ENCODE assay signal across 9 cellular contexts in genomic region chr11:26993965-26994446, GRCh38. TPM values are rescaled to one million over a fixed set of nuclear protein-coding genes. Genes with fewer than 3 reads are reported as not detected.
A peak's percentile ranks its signal among the peaks of the same experiment; 100 is the strongest.
DNase-seq lines count a peak whose midpoint lies in the region; ATAC-seq and TF ChIP-seq lines count a peak whose summit lies in the region.
"Had no signal": no experiment of that assay in that cellular context is flagged by ENCODE, and none has a peak within 500 bp of the region (broad histone marks: within the 10 kb centered on the region; RNA-seq: fewer than 3 reads in every experiment).

TSS of gene FIBIN (plus strand) at chr11:26994112. CDS start at chr11:26994527, 415 bp downstream.

- DNase-seq in IMR-90 = peak; percentile 70
- peak; percentile 56 to 87 for DNase-seq in lower leg skin (ENCODE audit: low spot score in 2 of 2)
- DNase-seq in NCI-H524 treated with DMSO at 0.1 percent for 48 hours (lab: John Stamatoyannopoulos, UW) = no peak
- DNase-seq in PC-9 = no peak
- DNase-seq in activated T-cell treated with anti-CD3 and anti-CD28 coated beads, Interleukin-2, amount 50 U/mL, for 4 hours = no peak

- H2AK5ac ChIP-seq in IMR-90 (ENCODE audit: low read depth, low read length) = peak within 1 kb of the TSS; percentile 68

- peak within 1 kb of the TSS; percentile 78 for H2BK120ac ChIP-seq in IMR-90 (ENCODE audit: low read depth, low read length)

- peak within 1 kb of the TSS; percentile 85 for H2BK20ac ChIP-seq in IMR-90 (ENCODE audit: low read depth, low read length)

- H3K9me3 ChIP-seq in IMR-90 (ENCODE audit: control insufficient read depth, insufficient read depth, low read length) = no peaks in the 10 kb centered on the region
- no peaks in the 10 kb centered on the region for H3K9me3 ChIP-seq in ectodermal cell (ENCODE audit: control insufficient read depth, low read length)
- H3K9me3 ChIP-seq in PC-9 (ENCODE audit: insufficient read depth, low read depth) = no peaks in the 10 kb centered on the region

- no peaks in the 10 kb centered on the region for H3K36me3 Mint-ChIP-seq in activated T-cell treated with anti-CD3 and anti-CD28 coated beads, Interleukin-2, amount 50 U/mL, for 4 hours (ENCODE audit: insufficient read depth)
- H3K36me3 Mint-ChIP-seq: activated naive CD4-positive, alpha-beta T cell treated with anti-CD3 and anti-CD28 coated beads, Interleukin-2, amount 50 U/mL, for 24 hours had no signal

- peak within 1 kb of the TSS; percentile 86 for H3K4ac ChIP-seq in IMR-90 (ENCODE audit: low read depth, low read length)

- peak within 1 kb of the TSS; percentile 73 for H2AK9ac ChIP-seq in IMR-90 (replicated peaks; ENCODE audit: low read depth, low read length, poor library complexity)

- H3K27ac ChIP-seq in IMR-90 (ENCODE audit: insufficient read depth, low read length) = peak within 1 kb of the TSS; percentile 95
- no peak within 1 kb of the TSS for H3K27ac ChIP-seq in ectodermal cell (ENCODE audit: insufficient read depth, low read depth, low read length, poor library complexity, severe bottlenecking)
- H3K27ac ChIP-seq in temporal lobe (ENCODE audit: low read depth, low read length) = peak within 1 kb of the TSS; percentile 24
- no peak within 1 kb of the TSS for H3K27ac ChIP-seq in PC-9

- peaks cover 11% of the 10 kb centered on the region for H3K4me1 ChIP-seq in IMR-90 (ENCODE audit: control insufficient read depth, insufficient read depth, low read length)
- H3K4me1 ChIP-seq in ectodermal cell (ENCODE audit: control insufficient read depth, insufficient read depth, low read length) = no peaks in the 10 kb centered on the region
- no peaks in the 10 kb centered on the region for H3K4me1 ChIP-seq in PC-9 (replicated peaks; ENCODE audit: insufficient read depth)

- H3K27me3 Mint-ChIP-seq in activated T-cell treated with anti-CD3 and anti-CD28 coated beads, Interleukin-2, amount 50 U/mL, for 4 hours (ENCODE audit: low read depth) = peaks cover 3% of the 10 kb centered on the region

- H3K4me3 ChIP-seq in IMR-90 (ENCODE audit: insufficient read depth, low read depth, low read length) = peak within 1 kb of the TSS; percentile 78
- peak within 1 kb of the TSS; percentile 25 for H3K4me3 ChIP-seq in ectodermal cell (ENCODE audit: insufficient read depth, low read depth, low read length)
- peak within 1 kb of the TSS; percentile 49 for H3K4me3 ChIP-seq in lower leg skin (ENCODE audit: low read depth, poor library complexity, severe bottlenecking)
- H3K4me3 ChIP-seq in PC-9 = no peak within 1 kb of the TSS

- intact Hi-C loops in IMR-90 (cut with micrococcal nuclease) = loop anchor here (1.0 to 5.0 kb wide), 3 partner anchors 164 to 240 kb away; no protein-coding TSS in a partner anchor
- intact Hi-C loops in lower leg skin (cut with DNase I; ENCODE audit: low total_unique reads) = no loop called here
- intact Hi-C loops in PC-9 (cut with micrococcal nuclease; ENCODE audit: unreplicated experiment) = no loop called here

- H3K4me2 ChIP-seq in IMR-90 (ENCODE audit: low read depth, low read length) = peak within 1 kb of the TSS; percentile 78
- H3K4me2 ChIP-seq in PC-9 = no peak within 1 kb of the TSS

- H3K9me1 ChIP-seq in IMR-90 (ENCODE audit: insufficient read depth, low read length) = peaks cover 2% of the 10 kb centered on the region; the same call in 1 of the 2 replicates

- peak within 1 kb of the TSS in 1 of 2 experiments; percentile 79; a peak in 3 of 4 replicates for H4K8ac ChIP-seq in IMR-90 (ENCODE audit: low read depth in 2 of 2, low read length in 2 of 2)

- peak within 1 kb of the TSS; percentile 57; the same call in 2 of the 3 replicates for H2BK15ac ChIP-seq in IMR-90 (ENCODE audit: low read depth, low read length)

- POLR2A ChIA-PET in IMR-90 (lab: Charles Lee; ENCODE audit: unreplicated experiment) (no interaction called here), PC-9 (lab: Charles Lee; ENCODE audit: unreplicated experiment) (no interaction called here)

- no peak for TF ChIP-seq RAD21 in IMR-90 (IDR thresholded peaks at IDR 0.05; ENCODE audit: low read length)

- H3K9ac ChIP-seq in IMR-90 (ENCODE audit: low read depth, low read length) = peak within 1 kb of the TSS; percentile 71

- no TSS peak for BruUV-seq in IMR-90 (replicated peaks; lab: Mats Ljungman, UMichigan)
- no TSS peak for BruUV-seq in PC-9 (replicated peaks; lab: Mats Ljungman, UMichigan)

- peaks cover 3 to 8% of the 10 kb centered on the region in 2 experiments; a peak in 3 of 4 replicates for H3K79me1 ChIP-seq in IMR-90 (ENCODE audit: low read depth in 1 of 2, low read length in 2 of 2)

- H3K4me1 Mint-ChIP-seq in activated T-cell treated with anti-CD3 and anti-CD28 coated beads, Interleukin-2, amount 50 U/mL, for 4 hours (ENCODE audit: low read depth) = no peaks in the 10 kb centered on the region
- H3K4me1 Mint-ChIP-seq: activated naive CD4-positive, alpha-beta T cell treated with anti-CD3 and anti-CD28 coated beads, Interleukin-2, amount 50 U/mL, for 24 hours had no signal

- in situ Hi-C loops in IMR-90 (cut with MboI; ENCODE audit: low sequenced_read_pairs) = no loop called here

- H3K56ac ChIP-seq in IMR-90 (ENCODE audit: extremely low read depth, insufficient read depth, low read length) = peak within 1 kb of the TSS; percentile 65; the same call in 1 of the 2 replicates

- no peak within 1 kb of the TSS for H3K4me3 Mint-ChIP-seq in activated T-cell treated with anti-CD3 and anti-CD28 coated beads, Interleukin-2, amount 50 U/mL, for 4 hours
- H3K4me3 Mint-ChIP-seq: activated naive CD4-positive, alpha-beta T cell treated with anti-CD3 and anti-CD28 coated beads, Interleukin-2, amount 50 U/mL, for 24 hours had no signal

- ATAC-seq in IMR-90 (ENCODE audit: low read depth) (peak; percentile 56), GM21786 (IDR thresholded peaks at IDR 0.05; ENCODE audit: unreplicated experiment) (no peak)
- no peak for ATAC-seq in activated T-cell treated with anti-CD3 and anti-CD28 coated beads, Interleukin-2, amount 50 U/mL, for 4 hours

- H3K18ac ChIP-seq in IMR-90 (ENCODE audit: low read depth, low read length) = peak within 1 kb of the TSS; percentile 75

- no peak for TF ChIP-seq POLR2A in IMR-90 (IDR thresholded peaks at IDR 0.05; ENCODE audit: low read depth, low read length)
- no peak for TF ChIP-seq POLR2A in lower leg skin (IDR thresholded peaks at IDR 0.05)

- no peaks in the 10 kb centered on the region for H3K9me2 ChIP-seq in PC-9 (ENCODE audit: insufficient read depth)

- H4K20me1 ChIP-seq in IMR-90 (ENCODE audit: insufficient read depth, low read length) (no peaks in the 10 kb centered on the region), PC-9 (ENCODE audit: insufficient read depth) (no peaks in the 10 kb centered on the region)

- peak within 1 kb of the TSS; percentile 71 for H4K91ac ChIP-seq in IMR-90 (ENCODE audit: insufficient read depth, low read depth, low read length)

- peak within 1 kb of the TSS; percentile 89 for H3K14ac ChIP-seq in IMR-90 (replicated peaks; ENCODE audit: low read depth, low read length)

- peak within 1 kb of the TSS; percentile 86 for H2BK5ac ChIP-seq in IMR-90 (ENCODE audit: low read depth, low read length, poor library complexity, severe bottlenecking)

- H2AFZ ChIP-seq in IMR-90 (replicated peaks; ENCODE audit: low read length, poor library complexity) (peak within 1 kb of the TSS; percentile 94), PC-9 (no peak within 1 kb of the TSS)

- TF ChIP-seq CTCF in IMR-90 (conservative IDR thresholded peaks at IDR 0.05; ENCODE audit: low read depth, low read length) (no peak), lower leg skin (IDR thresholded peaks at IDR 0.05) (no peak), PC-9 (conservative IDR thresholded peaks at IDR 0.05) (no peak)

- no peaks in the 10 kb centered on the region for H3K79me2 ChIP-seq in PC-9 (ENCODE audit: low read depth)

- peaks cover 2% of the 10 kb centered on the region for H3K9me3 Mint-ChIP-seq in activated T-cell treated with anti-CD3 and anti-CD28 coated beads, Interleukin-2, amount 50 U/mL, for 4 hours

- CTCF ChIA-PET in IMR-90 (lab: Yijun Ruan, JAX) = interaction anchor here (1.0 kb wide), 1 partner anchor 165 kb away, joined by 3 read pairs; no protein-coding TSS in a partner anchor
- CTCF ChIA-PET in PC-9 (lab: Charles Lee) = no interaction called here

- H4K5ac ChIP-seq in IMR-90 (ENCODE audit: low read depth, low read length) = peak within 1 kb of the TSS; percentile 78

- H3K27me3 ChIP-seq in IMR-90 (ENCODE audit: control insufficient read depth, insufficient read depth, low read length) (no peaks in the 10 kb centered on the region), ectodermal cell (ENCODE audit: control insufficient read depth, insufficient read depth, low read length, poor library complexity, severe bottlenecking) (peaks cover 4% of the 10 kb centered on the region), PC-9 (ENCODE audit: insufficient read depth, low read depth) (no peaks in the 10 kb centered on the region)

- dilution Hi-C loops in IMR-90 (cut with HindIII; ENCODE audit: low sequenced_read_pairs, unreplicated experiment) = no loop called here

- H3F3A ChIP-seq in PC-9 (ENCODE audit: insufficient read depth, low read depth) = no peaks in the 10 kb centered on the region

- H3K23ac ChIP-seq in IMR-90 (ENCODE audit: low read depth, low read length) = peak within 1 kb of the TSS; percentile 81

- WGBS in IMR-90 (ENCODE audit: extremely low coverage in 2 of 2, insufficient read length in 1 of 2), 2 experiments = 0% methylated on average over 9 of the region's 21 CpGs; no CpG with 5 or more reads in 1 of the 2 experiments
- WGBS in ectodermal cell, 2 experiments = 54 to 56% methylated on average over 21 of the region's 21 CpGs
- WGBS in lower leg skin, 2 donors = 1% methylated on average over 14 to 20 of the region's 21 CpGs

- H3K36me3 ChIP-seq in IMR-90 (ENCODE audit: control insufficient read depth, insufficient read depth, low read length) (no peaks in the 10 kb centered on the region), ectodermal cell (ENCODE audit: control insufficient read depth, insufficient read depth, low read length) (no peaks in the 10 kb centered on the region), PC-9 (ENCODE audit: low read depth) (no peaks in the 10 kb centered on the region)

TF ChIP-seq in IMR-90, 13 proteins besides CTCF, POLR2A, EP300 and RAD21 (continues in another document):
- no peak for TF ChIP-seq CHD1 (IDR thresholded peaks at IDR 0.05; ENCODE audit: low read depth, low read length)

RNA-seq across cellular contexts. Expression of gene FIBIN, which starts in this region (rescaled TPM):
- total RNA-seq in IMR-90 (2012; rRNA removed) (5.7 and 7.5 TPM in 2 replicates), lower leg skin (10 to 100 TPM; 11.7 to 45.4 (median 15.1) TPM), temporal lobe (4.4 TPM), PC-9 (2021) (not detected in 2 replicates)
- polyA plus RNA-seq in IMR-90 (2012; rRNA removed) = 5.3 and 6.1 TPM in 2 replicates
- polyA plus RNA-seq in IMR-90 (2012; cell fraction: cytosol; rRNA removed) = 4.9 and 7.4 TPM in 2 replicates
- 2.6 and 3.5 TPM in 2 replicates for polyA plus RNA-seq in IMR-90 (2012; cell fraction: nucleus; rRNA removed; ENCODE audit: low replicate concordance)
- 0.94 TPM for polyA plus RNA-seq in ectodermal cell (2013, experiment 1 of 4)
- polyA plus RNA-seq in ectodermal cell (2013, experiment 2 of 4) = 1.1 TPM
- polyA plus RNA-seq in ectodermal cell (2013, experiment 3 of 4) = 1.1 TPM
- polyA plus RNA-seq in ectodermal cell (2013, experiment 4 of 4) = 1.3 TPM
- not detected for total RNA-seq in activated T-cell treated with anti-CD3 and anti-CD28 coated beads, Interleukin-2, amount 50 U/mL, for 4 hours

Comparison
In these comparisons a context has a peak if more than half of its experiments do, and no peak if none do; other contexts are left out.
1. DNase-seq: peak in IMR-90 (single experiment) and lower leg skin (2 of 2); none in NCI-H524 treated with DMSO at 0.1 percent for 48 hours (single experiment), PC-9 (0 of 2) and activated T-cell treated with anti-CD3 and anti-CD28 coated beads, Interleukin-2, amount 50 U/mL, for 4 hours (single experiment).
2. H3K27ac ChIP-seq: peak in IMR-90 (single experiment) and temporal lobe (single experiment); none in ectodermal cell (single experiment) and PC-9 (single experiment).